ENCODE assay signal across 25 cellular contexts in genomic region chr7:106944035-106944665, GRCh38.
"Had no signal": no experiment of that assay in that cellular context is flagged by ENCODE, and none has a peak within 500 bp of the region (broad histone marks: within the 10 kb centered on the region; RNA-seq: fewer than 3 reads in every experiment).

No MANE protein-coding gene starts in this region.

- H3K36me3 Mint-ChIP-seq: memory B cell; natural killer cell; stimulated activated naive B cell treated with anti-CD40 and anti-IgM and Interleukin-4, amounts not matched to agents 10 μg/mL and 1 μg/mL and 100 μg/mL, for 72 hours had no signal

- H3K36me3 ChIP-seq: brain microvascular endothelial cell, gastroesophageal sphincter, stomach, suprapubic skin, tibial nerve, WERI-Rb-1 had no signal

- H3K4me2 ChIP-seq: hepatocyte had no signal

- H3K27me3 Mint-ChIP-seq: stimulated activated naive B cell treated with anti-CD40 and anti-IgM and Interleukin-4, amounts not matched to agents 10 μg/mL and 1 μg/mL and 100 μg/mL, for 72 hours had no signal

- ATAC-seq: effector memory CD8-positive, alpha-beta T cell; gastroesophageal sphincter; natural killer cell; right cardiac atrium; stimulated activated naive B cell treated with anti-CD40 and anti-IgM and Interleukin-4, amounts not matched to agents 10 μg/mL and 1 μg/mL and 100 μg/mL, for 72 hours had no signal

- DNase-seq: activated CD4-positive, alpha-beta memory T cell treated with anti-CD3 and anti-CD28 coated beads, Interleukin-2, amount 10 ng/mL, durations not matched to agents 7 days and 5 days; activated CD4-positive, alpha-beta T cell treated with anti-CD3 and anti-CD28 coated beads, Interleukin-2, amount 10 ng/mL, durations not matched to agents 7 days and 5 days; activated CD4-positive, CD25-positive, alpha-beta regulatory T cell treated with anti-CD3 and anti-CD28 coated beads, Interleukin-2, amount 50 U/mL, for 72 hours; activated CD8-positive, alpha-beta memory T cell treated with anti-CD3 and anti-CD28 coated beads, Interleukin-2, amount 50 U/mL, for 48 hours; activated gamma-delta T cell; activated naive CD4-positive, alpha-beta T cell treated with anti-CD3 and anti-CD28 coated beads, Interleukin-2, amount 50 U/mL, for 16 hours; activated T-cell treated with anti-CD3 and anti-CD28 coated beads, Interleukin-2, amount 50 U/mL, for 24 hours; amniotic stem cell; brain microvascular endothelial cell; cortex of kidney; effector memory CD8-positive, alpha-beta T cell; natural killer cell; posterior cingulate gyrus; right cardiac atrium; stimulated activated CD4-positive, alpha-beta T cell treated with anti-CD3 and anti-CD28 coated beads, Interleukin-15, amount 100 ng/mL, for 24 hours; stimulated activated CD4-positive, alpha-beta T cell treated with anti-CD3 and anti-CD28 coated beads, Interleukin-2, amount 100 ng/mL, for 24 hours; stimulated activated naive B cell treated with anti-CD40 and anti-IgM and Interleukin-4, amounts not matched to agents 10 μg/mL and 1 μg/mL and 100 μg/mL, for 72 hours; stomach; T1000; WERI-Rb-1 had no signal

- H3K9me3 Mint-ChIP-seq: activated CD4-positive, alpha-beta memory T cell treated with anti-CD3 and anti-CD28 coated beads, Interleukin-2, amount 10 ng/mL, durations not matched to agents 7 days and 5 days; activated CD4-positive, alpha-beta T cell treated with anti-CD3 and anti-CD28 coated beads, Interleukin-2, amount 10 ng/mL, durations not matched to agents 7 days and 5 days; activated T-cell treated with anti-CD3 and anti-CD28 coated beads, Interleukin-2, amount 50 U/mL, for 24 hours; effector memory CD8-positive, alpha-beta T cell; memory B cell; natural killer cell; stimulated activated naive B cell treated with anti-CD40 and anti-IgM and Interleukin-4, amounts not matched to agents 10 μg/mL and 1 μg/mL and 100 μg/mL, for 72 hours had no signal

- H3K27ac ChIP-seq: brain microvascular endothelial cell, gastroesophageal sphincter, hepatocyte, stomach, suprapubic skin, tibial nerve, WERI-Rb-1 had no signal

- H3K79me2 ChIP-seq: hepatocyte had no signal

- H3K27ac Mint-ChIP-seq: activated CD4-positive, alpha-beta memory T cell treated with anti-CD3 and anti-CD28 coated beads, Interleukin-2, amount 10 ng/mL, durations not matched to agents 7 days and 5 days; activated CD4-positive, alpha-beta T cell treated with anti-CD3 and anti-CD28 coated beads, Interleukin-2, amount 10 ng/mL, durations not matched to agents 7 days and 5 days; activated T-cell treated with anti-CD3 and anti-CD28 coated beads, Interleukin-2, amount 50 U/mL, for 24 hours; effector memory CD8-positive, alpha-beta T cell; memory B cell; natural killer cell; stimulated activated naive B cell treated with anti-CD40 and anti-IgM and Interleukin-4, amounts not matched to agents 10 μg/mL and 1 μg/mL and 100 μg/mL, for 72 hours had no signal

- H3K4me1 ChIP-seq: stomach, suprapubic skin, tibial nerve had no signal

- H3K4me3 ChIP-seq: gastroesophageal sphincter, hepatocyte, stomach, suprapubic skin, tibial nerve had no signal

- H3K27me3 ChIP-seq: brain microvascular endothelial cell, gastroesophageal sphincter, hepatocyte, stomach, suprapubic skin, tibial nerve had no signal

- H3K4me1 Mint-ChIP-seq: activated CD4-positive, alpha-beta memory T cell treated with anti-CD3 and anti-CD28 coated beads, Interleukin-2, amount 10 ng/mL, durations not matched to agents 7 days and 5 days; activated CD4-positive, alpha-beta T cell treated with anti-CD3 and anti-CD28 coated beads, Interleukin-2, amount 10 ng/mL, durations not matched to agents 7 days and 5 days; memory B cell; natural killer cell; stimulated activated naive B cell treated with anti-CD40 and anti-IgM and Interleukin-4, amounts not matched to agents 10 μg/mL and 1 μg/mL and 100 μg/mL, for 72 hours had no signal

- H3K4me3 Mint-ChIP-seq: activated CD4-positive, alpha-beta memory T cell treated with anti-CD3 and anti-CD28 coated beads, Interleukin-2, amount 10 ng/mL, durations not matched to agents 7 days and 5 days; activated CD4-positive, alpha-beta T cell treated with anti-CD3 and anti-CD28 coated beads, Interleukin-2, amount 10 ng/mL, durations not matched to agents 7 days and 5 days; activated T-cell treated with anti-CD3 and anti-CD28 coated beads, Interleukin-2, amount 50 U/mL, for 24 hours; effector memory CD8-positive, alpha-beta T cell; memory B cell; natural killer cell; stimulated activated naive B cell treated with anti-CD40 and anti-IgM and Interleukin-4, amounts not matched to agents 10 μg/mL and 1 μg/mL and 100 μg/mL, for 72 hours had no signal
